Comparison of ENCODE assay signal across 9 cellular contexts in the genomic region with DNA sequence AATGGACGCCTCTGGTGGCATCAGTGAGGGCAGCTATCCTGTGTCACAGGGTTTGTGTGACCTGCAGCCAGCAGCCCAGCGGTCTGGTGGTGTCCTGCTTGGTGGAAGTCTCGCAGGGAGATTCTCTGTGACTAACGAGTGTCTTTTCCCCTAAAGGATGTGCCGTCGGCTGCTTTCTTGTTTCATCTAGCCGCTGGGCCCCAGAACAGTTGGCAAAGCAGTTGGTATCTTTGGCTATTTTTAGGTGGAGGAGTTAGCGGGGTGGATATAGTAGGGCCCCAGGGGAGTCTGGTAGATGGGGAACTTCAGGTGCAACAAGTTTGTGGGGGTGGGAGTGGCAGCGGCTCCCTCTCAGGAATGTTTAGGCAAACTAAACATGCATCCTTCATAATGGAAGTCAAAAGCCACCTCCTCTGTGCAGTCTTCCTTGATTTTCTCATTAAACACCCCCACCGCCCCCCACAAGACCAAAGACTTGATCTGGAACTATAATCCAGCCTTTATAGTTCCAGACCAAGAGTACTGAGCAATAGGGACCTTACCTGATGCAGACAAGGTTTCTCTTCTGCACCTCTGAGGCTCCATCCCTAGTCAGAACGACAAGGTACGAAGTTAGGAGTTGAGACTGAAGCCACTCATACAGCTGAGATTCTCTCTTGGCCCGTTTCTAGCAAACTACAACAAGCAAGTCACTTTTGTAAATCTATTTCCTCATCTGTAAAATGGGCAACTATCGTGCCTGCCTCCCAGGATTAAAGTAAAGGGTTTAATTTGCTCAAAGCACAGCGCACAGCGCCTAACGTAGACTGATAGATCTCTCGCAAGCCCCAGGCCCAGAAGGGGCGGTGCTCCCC. TPM values are rescaled to one million over a fixed set of nuclear protein-coding genes. Genes with fewer than 3 reads are reported as not detected.
DNase-seq lines count a peak whose midpoint lies in the region; ATAC-seq, FAIRE-seq and TF ChIP-seq lines count a peak whose summit lies in the region.
"Had no signal": no experiment of that assay in that cellular context is flagged by ENCODE, and none has a peak within 500 bp of the region (broad histone marks: within the 10 kb centered on the region; RNA-seq: fewer than 3 reads in every experiment).

No MANE protein-coding gene starts in this region.

- no peak for TF ChIP-seq POLR2A in body of pancreas (IDR thresholded peaks at IDR 0.05)
- TF ChIP-seq POLR2A in H54 (IDR thresholded peaks at IDR 0.05; ENCODE audit: low read depth, low read length) = no peak

- ATAC-seq in body of pancreas (no peak), GM18519 (IDR thresholded peaks at IDR 0.05; ENCODE audit: low FRiP score, unreplicated experiment) (no peak)

- H3K36me3 ChIP-seq in HUES48 (ENCODE audit: control insufficient read depth, insufficient read depth, low read length) (no peaks in the 10 kb centered on the region), body of pancreas (replicated peaks in 1 of 2; ENCODE audit: insufficient read depth in 1 of 2, low read depth in 2 of 2) (no peaks in the 10 kb centered on the region)

- intact Hi-C loops in body of pancreas (cut with DNase I) = no loop called here

- H3K9me3 ChIP-seq in HUES48 (ENCODE audit: control insufficient read depth, insufficient read depth, low read length) (peaks cover 8% of the 10 kb centered on the region; the same call in 1 of the 2 replicates), body of pancreas (no peaks in the 10 kb centered on the region), mononuclear cell (ENCODE audit: low read depth, low read length) (no peaks in the 10 kb centered on the region)

- no peak for FAIRE-seq in H54 (lab: Jason Lieb, UNC)

- H3K27ac ChIP-seq in HUES48 (ENCODE audit: low read depth, low read length) (no peak overlapping the region), body of pancreas (peak overlapping the region; percentile 21 to 80 (median 68))

- no peak overlapping the region for H3K9ac ChIP-seq in HUES48 (ENCODE audit: low read depth, low read length)

- H3K4me3 ChIP-seq in HUES48 (ENCODE audit: low read depth, low read length) (peak overlapping the region; percentile 73), body of pancreas (no peak overlapping the region), mononuclear cell (ENCODE audit: low read length) (peak overlapping the region; percentile 52)

- H3K27me3 ChIP-seq in HUES48 (ENCODE audit: control insufficient read depth, insufficient read depth, low read length) = no peaks in the 10 kb centered on the region
- H3K27me3 ChIP-seq in body of pancreas = no peaks in the 10 kb centered on the region
- H3K27me3 ChIP-seq in mononuclear cell (ENCODE audit: insufficient read depth, low read length) = no peaks in the 10 kb centered on the region

- DNase-seq in 8988T (peak; percentile 20), body of pancreas (no peak), NCI-H2196 (lab: John Stamatoyannopoulos, UW; ENCODE audit: unreplicated experiment) (no peak), HCEC 1CT (no peak), H54 (ENCODE audit: insufficient read length, low spot score) (no peak)

- H3K4me1 ChIP-seq in HUES48 (ENCODE audit: control insufficient read depth, insufficient read depth, low read length) (peaks cover 22% of the 10 kb centered on the region), body of pancreas (peaks cover 17% of the 10 kb centered on the region), mononuclear cell (ENCODE audit: insufficient read depth, low read length) (peaks cover 32% of the 10 kb centered on the region)

- 64 to 69% methylated on average over 18 to 19 of the region's 19 CpGs for WGBS in body of pancreas, 2 donors

- TF ChIP-seq CTCF in body of pancreas (IDR thresholded peaks at IDR 0.05) = no peak

RNA-seq across cellular contexts. Expression of gene PELI3, which starts 1.1 kb away (rescaled TPM):
- total RNA-seq in body of pancreas (10 to 100 TPM in 1 of 2 donors, 1 to 10 TPM in 1; 7.6 to 10.9 TPM), mononuclear cell (9.8 TPM)

RNA-seq across cellular contexts. Expression of gene DPP3, which starts 14.6 kb away (rescaled TPM):
- total RNA-seq in body of pancreas = 10 to 100 TPM; 15.8 to 52.4 TPM
- total RNA-seq in mononuclear cell = 15.2 TPM

RNA-seq across cellular contexts. Expression of gene MRPL11, which starts 26.9 kb away (rescaled TPM):
- total RNA-seq in body of pancreas (10 to 100 TPM; 20.8 to 22.1 TPM), mononuclear cell (22.6 TPM)

RNA-seq across cellular contexts. Expression of gene NPAS4, which starts 44.8 kb away (rescaled TPM):
- total RNA-seq in body of pancreas = not detected
- total RNA-seq in mononuclear cell = not detected
- total RNA-seq: glomerular endothelial cell had no signal

RNA-seq across cellular contexts. Expression of gene BBS1, which starts 44.8 kb away (rescaled TPM):
- 10 to 100 TPM; 49.0 to 58.0 TPM for total RNA-seq in body of pancreas
- total RNA-seq in mononuclear cell = 12.6 TPM

Comparison
In these comparisons a context has a peak if more than half of its experiments do, and no peak if none do; other contexts are left out.
1. H3K4me3 ChIP-seq: peak in HUES48 (single experiment) and mononuclear cell (single experiment); none in body of pancreas (0 of 2).